25 cellular contexts compared by ENCODE assay signal in genomic region chr21:34362670-34363069, GRCh38. TPM values are rescaled to one million over a fixed set of nuclear protein-coding genes. Genes with fewer than 3 reads are reported as not detected.
DNase-seq lines count a peak whose midpoint lies in the region; ATAC-seq, FAIRE-seq and TF ChIP-seq lines count a peak whose summit lies in the region.
"Had no signal": no experiment of that assay in that cellular context is flagged by ENCODE, and none has a peak within 500 bp of the region (broad histone marks: within the 10 kb centered on the region; RNA-seq: fewer than 3 reads in every experiment).

No MANE protein-coding gene starts in this region.

- CTCF ChIA-PET in HepG2 (lab: Yijun Ruan, JAX; ENCODE audit: low intra/inter-chr PET ratio, low total read pairs) = interaction anchor here (1.0 kb wide), 1 partner anchor 150 kb away, joined by 3 read pairs; the partner anchor contains the start of gene KCNE1

- H3K9me2 ChIP-seq in Karpas-422 (replicated peaks; ENCODE audit: insufficient read depth, low read length) = no peaks in the 10 kb centered on the region

- 92% methylated on average over 3 of the region's 3 CpGs for WGBS in HepG2 (ENCODE audit: low lambda C conversion rate)
- 100% methylated on average over 1 of the region's 3 CpGs for WGBS in right lobe of liver (ENCODE audit: insufficient coverage, low coverage, low lambda C conversion rate, missing lambda C conversion rate)

- no TSS peak for BruUV-seq in HepG2 (replicated peaks; lab: Mats Ljungman, UMichigan)

- FAIRE-seq in HepG2 (lab: Jason Lieb, UNC) = no peak
- FAIRE-seq: A549 had no signal

- TF ChIP-seq RAD21 in HepG2 (CRISPR knock-in tag; IDR thresholded peaks at IDR 0.05) = no peak

- H3K4me3 ChIP-seq in HepG2 (replicated peaks in 1 of 3; ENCODE audit: insufficient read depth in 1 of 3, low read depth in 2 of 3, low read length in 3 of 3) (no peak overlapping the region), right lobe of liver (no peak overlapping the region), Karpas-422 (ENCODE audit: low read length) (no peak overlapping the region), gastrocnemius medialis (no peak overlapping the region)
- H3K4me3 ChIP-seq: A549, GM12878, PC-9, SJCRH30 had no signal

- intact Hi-C loops in HepG2 (cut with micrococcal nuclease; ENCODE audit: unreplicated experiment) (no loop called here), right lobe of liver (cut with DNase I) (no loop called here), gastrocnemius medialis (cut with DNase I; ENCODE audit: low total_unique reads) (no loop called here)

- in situ Hi-C loops in HepG2 (cut with HindIII; ENCODE audit: extremely low pct_ligation_motif_present, low pct_unique_long_range_greater_than_20kb) = no loop called here
- in situ Hi-C loops in gastrocnemius medialis (cut with MboI; ENCODE audit: low sequenced_read_pairs in 4 of 4) = no loop called here

- POLR2A ChIA-PET in HepG2 (lab: Yijun Ruan, JAX) = no interaction called here

- TF ChIP-seq EP300 in HepG2 (IDR thresholded peaks at IDR 0.05; ENCODE audit: low read depth in 2 of 2, low read length in 2 of 2) (no peak), HepG2 (CRISPR knock-in tag; IDR thresholded peaks at IDR 0.05; ENCODE audit: borderline replicate concordance) (no peak)

- H3K36me3 ChIP-seq in HepG2 (replicated peaks in 1 of 2; ENCODE audit: control insufficient read depth in 1 of 2, insufficient read depth in 2 of 2, low read length in 2 of 2) (no peaks in the 10 kb centered on the region), right lobe of liver (no peaks in the 10 kb centered on the region), Karpas-422 (ENCODE audit: insufficient read depth, low read length) (no peaks in the 10 kb centered on the region), gastrocnemius medialis (no peaks in the 10 kb centered on the region)
- H3K36me3 ChIP-seq: SJCRH30 had no signal

- no peak overlapping the region for H3K4me2 ChIP-seq in HepG2 (ENCODE audit: low read depth, low read length)
- no peak overlapping the region for H3K4me2 ChIP-seq in Karpas-422 (ENCODE audit: low read depth, low read length, poor library complexity, severe bottlenecking)
- H3K4me2 ChIP-seq: PC-9 had no signal

- ATAC-seq in HepG2 (no peak), right lobe of liver (no peak), gastrocnemius medialis (no peak)

- TF ChIP-seq CTCF in HepG2 (CRISPR knock-in tag; IDR thresholded peaks at IDR 0.05) (no peak), right lobe of liver (IDR thresholded peaks at IDR 0.05) (no peak), gastrocnemius medialis (IDR thresholded peaks at IDR 0.05 in 4 of 5, conservative IDR thresholded peaks at IDR 0.05 in 1 of 5) (no peak)

- DNase-seq in HepG2 (ENCODE audit: low spot score) (no peak), right lobe of liver (no peak), Karpas-422 (no peak), islet precursor cell (peak; percentile 2), NCI-H1092 (lab: John Stamatoyannopoulos, UW) (no peak), gastrocnemius medialis (no peak)
- no peak for DNase-seq in activated CD4-positive, CD25-positive, alpha-beta regulatory T cell treated with anti-CD3 and anti-CD28 coated beads, Interleukin-2, amount 50 U/mL, for 72 hours
- DNase-seq: Caco-2, EL, GDM1, GOT3, HCEC 1CT, MM.1S, NCI-H1417, NCI-H1694, NCI-H524, NCI-H748 treated with DMSO at 0.1 percent for 48 hours, PC-9, SJCRH30, T-cell had no signal

- H4K20me1 ChIP-seq in HepG2 (ENCODE audit: insufficient read depth, low read length) (no peaks in the 10 kb centered on the region), Karpas-422 (ENCODE audit: insufficient read depth, low read depth, low read length) (no peaks in the 10 kb centered on the region)

- H3K9ac ChIP-seq in HepG2 (ENCODE audit: insufficient read depth, low read depth, low read length) (no peak overlapping the region), Karpas-422 (ENCODE audit: low read length) (no peak overlapping the region)

- no peaks in the 10 kb centered on the region for H3K9me3 ChIP-seq in HepG2 (ENCODE audit: low read length)
- no peaks in the 10 kb centered on the region for H3K9me3 ChIP-seq in right lobe of liver
- no peaks in the 10 kb centered on the region for H3K9me3 ChIP-seq in Karpas-422 (ENCODE audit: low read length)
- H3K9me3 ChIP-seq in gastrocnemius medialis = no peaks in the 10 kb centered on the region
- H3K9me3 ChIP-seq: A549, SJCRH30 had no signal

- no peaks in the 10 kb centered on the region for H3K79me2 ChIP-seq in HepG2 (ENCODE audit: insufficient read depth, low read length)
- no peaks in the 10 kb centered on the region for H3K79me2 ChIP-seq in Karpas-422 (ENCODE audit: low read length)

- H3K4me1 ChIP-seq in HepG2 (ENCODE audit: insufficient read depth, low read length) (peaks cover 37% of the 10 kb centered on the region), right lobe of liver (peaks cover 0 to 3% (median 0%) of the 10 kb centered on the region in 4 donors), Karpas-422 (ENCODE audit: low read length) (peaks cover 8% of the 10 kb centered on the region), gastrocnemius medialis (peaks cover 0 to 7% of the 10 kb centered on the region in 2 donors)
- H3K4me1 ChIP-seq: SJCRH30 had no signal

- no peaks in the 10 kb centered on the region for H3K27me3 ChIP-seq in HepG2 (ENCODE audit: control insufficient read depth in 1 of 2, insufficient read depth in 2 of 2, low read length in 2 of 2)
- H3K27me3 ChIP-seq in right lobe of liver = no peaks in the 10 kb centered on the region
- no peaks in the 10 kb centered on the region for H3K27me3 ChIP-seq in Karpas-422 (ENCODE audit: low read length)
- no peaks in the 10 kb centered on the region for H3K27me3 ChIP-seq in gastrocnemius medialis
- H3K27me3 ChIP-seq: SJCRH30 had no signal

- TF ChIP-seq POLR2A in HepG2 (IDR thresholded peaks at IDR 0.05; ENCODE audit: insufficient read depth in 1 of 2, low read depth in 2 of 2, low read length in 2 of 2) (no peak), right lobe of liver (IDR thresholded peaks at IDR 0.05) (no peak), gastrocnemius medialis (IDR thresholded peaks at IDR 0.05) (no peak)

- H3K27ac ChIP-seq in HepG2 (ENCODE audit: extremely low read length, insufficient read depth, low read length) (no peak overlapping the region), right lobe of liver (no peak overlapping the region), Karpas-422 (ENCODE audit: low read length) (no peak overlapping the region), gastrocnemius medialis (no peak overlapping the region)
- H3K27ac ChIP-seq: A549, PC-9, SJCRH30 had no signal

- H2AFZ ChIP-seq in HepG2 (ENCODE audit: low read length) = no peak overlapping the region
- H2AFZ ChIP-seq in Karpas-422 (ENCODE audit: low read length) = peak overlapping the region; percentile 79; the same call in 1 of the 2 replicates
- H2AFZ ChIP-seq: PC-9 had no signal

RNA-seq across cellular contexts. Expression of gene KCNE2, which starts 1.1 kb away (rescaled TPM):
- not detected in 2 replicates for total RNA-seq in HepG2 (2016; rRNA removed; fragmentation: Illumina TruSeq; extraction: Trizol)
- not detected in 2 replicates for total RNA-seq in HepG2 (2016; cell fraction: cytosol; rRNA removed; fragmentation: Illumina TruSeq; extraction: Trizol; ENCODE audit: low read depth)
- total RNA-seq in HepG2 (2016; cell fraction: insoluble cytoplasmic fraction; rRNA removed; fragmentation: Illumina TruSeq; extraction: Trizol) = not detected in 2 replicates
- total RNA-seq in HepG2 (2016; cell fraction: membrane; rRNA removed; fragmentation: Illumina TruSeq; extraction: Trizol) = not detected in 2 replicates
- not detected in 2 replicates for total RNA-seq in HepG2 (2016; cell fraction: nucleus; rRNA removed; fragmentation: Illumina TruSeq; extraction: Trizol)
- 0.07 TPM in 1 of 2 replicates, not detected in the other for polyA plus RNA-seq in HepG2 (2011; rRNA removed)
- not detected in 2 replicates for polyA plus RNA-seq in HepG2 (2011; cell fraction: cytosol; rRNA removed)
- not detected in 2 replicates for polyA plus RNA-seq in HepG2 (2011; cell fraction: nucleus; rRNA removed)
- not detected in 2 replicates for polyA plus RNA-seq in HepG2 (2012)
- not detected in 2 replicates for polyA plus RNA-seq in HepG2 (2016; cell fraction: cytosol; fragmentation: Illumina TruSeq; extraction: Trizol; ENCODE audit: low read depth)
- not detected in 2 replicates for polyA plus RNA-seq in HepG2 (2016; cell fraction: insoluble cytoplasmic fraction; fragmentation: Illumina TruSeq; extraction: Trizol; ENCODE audit: low read depth)
- polyA plus RNA-seq in HepG2 (2016; cell fraction: membrane; fragmentation: Illumina TruSeq; extraction: Trizol; ENCODE audit: low read depth) = not detected in 2 replicates
- polyA plus RNA-seq in HepG2 (2016; cell fraction: nucleus; fragmentation: Illumina TruSeq; extraction: Trizol; ENCODE audit: insufficient read depth, low read depth) = not detected in 2 replicates
- not detected in 2 replicates for polyA minus RNA-seq in HepG2 (2011; rRNA and poly(A)+ RNA removed; ENCODE audit: low replicate concordance)
- polyA minus RNA-seq in HepG2 (2011; cell fraction: cytosol; rRNA and poly(A)+ RNA removed) = not detected in 2 replicates
- polyA minus RNA-seq in HepG2 (2011; cell fraction: nucleus; rRNA and poly(A)+ RNA removed) = not detected in 2 replicates
- not detected for total RNA-seq in right lobe of liver
- total RNA-seq in Karpas-422 (2014; rRNA removed; shearing (Covaris generic); ENCODE audit: low replicate concordance) = not detected in 2 replicates
- total RNA-seq in gastrocnemius medialis = not detected
- total RNA-seq: Caco-2; CD8-positive, alpha-beta T cell; GM12878; PC-9; Right ventricle myocardium inferior; RPMI7951 had no signal
- polyA plus RNA-seq: A549, GM12878 had no signal

RNA-seq across cellular contexts. Expression of gene SMIM11, which starts 12.6 kb away (rescaled TPM):
- total RNA-seq in HepG2 (2016; rRNA removed; fragmentation: Illumina TruSeq; extraction: Trizol) (6.4 and 33.6 TPM in 2 replicates), right lobe of liver (10 to 100 TPM in 2 of 6 experiments, 1 to 10 TPM in 3, under 1 TPM in 1; 0.51 to 12.3 (median 4.6) TPM), gastrocnemius medialis (1 to 10 TPM in 3 of 4 donors, under 1 TPM in 1; 0.90 to 8.7 (median 3.6) TPM)
- total RNA-seq in HepG2 (2016; cell fraction: cytosol; rRNA removed; fragmentation: Illumina TruSeq; extraction: Trizol; ENCODE audit: low read depth) = 3.6 and 4.4 TPM in 2 replicates
- total RNA-seq in HepG2 (2016; cell fraction: insoluble cytoplasmic fraction; rRNA removed; fragmentation: Illumina TruSeq; extraction: Trizol) = 3.9 and 6.3 TPM in 2 replicates
- 3.8 and 22.1 TPM in 2 replicates for total RNA-seq in HepG2 (2016; cell fraction: membrane; rRNA removed; fragmentation: Illumina TruSeq; extraction: Trizol)
- total RNA-seq in HepG2 (2016; cell fraction: nucleus; rRNA removed; fragmentation: Illumina TruSeq; extraction: Trizol) = 2.7 and 5.4 TPM in 2 replicates
- polyA plus RNA-seq in HepG2 (2011; rRNA removed) = 6.8 and 18.9 TPM in 2 replicates
- polyA plus RNA-seq in HepG2 (2011; cell fraction: cytosol; rRNA removed) = 3.8 and 5.2 TPM in 2 replicates
- 2.1 and 6.5 TPM in 2 replicates for polyA plus RNA-seq in HepG2 (2011; cell fraction: nucleus; rRNA removed)
- 0.95 and 1.3 TPM in 2 replicates for polyA plus RNA-seq in HepG2 (2012)
- polyA plus RNA-seq in HepG2 (2016; cell fraction: cytosol; fragmentation: Illumina TruSeq; extraction: Trizol; ENCODE audit: low read depth) = 20.7 and 38.8 TPM in 2 replicates
- 5.8 and 18.1 TPM in 2 replicates for polyA plus RNA-seq in HepG2 (2016; cell fraction: insoluble cytoplasmic fraction; fragmentation: Illumina TruSeq; extraction: Trizol; ENCODE audit: low read depth)
- 9.3 and 18.0 TPM in 2 replicates for polyA plus RNA-seq in HepG2 (2016; cell fraction: membrane; fragmentation: Illumina TruSeq; extraction: Trizol; ENCODE audit: low read depth)
- polyA plus RNA-seq in HepG2 (2016; cell fraction: nucleus; fragmentation: Illumina TruSeq; extraction: Trizol; ENCODE audit: insufficient read depth, low read depth) = 4.7 and 7.1 TPM in 2 replicates
- 3.0 and 12.3 TPM in 2 replicates for polyA minus RNA-seq in HepG2 (2011; rRNA and poly(A)+ RNA removed; ENCODE audit: low replicate concordance)
- polyA minus RNA-seq in HepG2 (2011; cell fraction: cytosol; rRNA and poly(A)+ RNA removed) = 1.3 and 3.8 TPM in 2 replicates
- 3.0 and 6.0 TPM in 2 replicates for polyA minus RNA-seq in HepG2 (2011; cell fraction: nucleus; rRNA and poly(A)+ RNA removed)
- 3.5 and 13.5 TPM in 2 replicates for total RNA-seq in Karpas-422 (2014; rRNA removed; shearing (Covaris generic); ENCODE audit: low replicate concordance)
